In genomic region chr10:60806951-60807350, GRCh38 we compare ENCODE assay signal across 30 cellular contexts. TPM values are rescaled to one million over a fixed set of nuclear protein-coding genes. Genes with fewer than 3 reads are reported as not detected.
"Had no signal": no experiment of that assay in that cellular context is flagged by ENCODE, and none has a peak within 500 bp of the region (broad histone marks: within the 10 kb centered on the region; RNA-seq: fewer than 3 reads in every experiment).

No MANE protein-coding gene starts in this region.

- H3K27me3 Mint-ChIP-seq: activated B cell treated with CpG ODN at 0.5 μM for 24 hours; activated CD4-positive, alpha-beta T cell treated with anti-CD3 and anti-CD28 coated beads, Interleukin-2, amount 10 ng/mL, durations not matched to agents 24 days and 14 days; activated CD8-positive, alpha-beta memory T cell treated with anti-CD3 and anti-CD28 coated beads, Interleukin-2, amount 10 ng/mL, durations not matched to agents 7 days and 5 days; activated naive CD8-positive, alpha-beta T cell treated with anti-CD3 and anti-CD28 coated beads, Interleukin-2, amount 50 U/mL, for 24 hours had no signal

- H3K27me3 ChIP-seq: ascending aorta, brain microvascular endothelial cell, Peyer's patch, SJCRH30 had no signal

- H3K27ac ChIP-seq: ascending aorta, brain microvascular endothelial cell, Peyer's patch, RWPE1, SJCRH30 had no signal

- H3K27ac Mint-ChIP-seq: activated B cell treated with CpG ODN at 0.5 μM for 24 hours; activated CD4-positive, alpha-beta T cell treated with anti-CD3 and anti-CD28 coated beads, Interleukin-2, amount 10 ng/mL, durations not matched to agents 24 days and 14 days; activated CD8-positive, alpha-beta memory T cell treated with anti-CD3 and anti-CD28 coated beads, Interleukin-2, amount 10 ng/mL, durations not matched to agents 7 days and 5 days; activated naive CD4-positive, alpha-beta T cell treated with anti-CD3 and anti-CD28 coated beads, Interleukin-2, amount 50 U/mL, for 72 hours; activated naive CD8-positive, alpha-beta T cell treated with anti-CD3 and anti-CD28 coated beads, Interleukin-2, amount 50 U/mL, for 24 hours; T-helper 1 cell treated with Interleukin-12 subunit alpha and Interleukin-12 subunit beta and Interleukin-4 antibody, amounts not matched to agents 30 μg/mL and 1 μg/mL, for 36 hours had no signal

- H3K4me1 ChIP-seq: SJCRH30 had no signal

- DNase-seq: activated B cell treated with CpG ODN at 0.5 μM for 24 hours; activated CD4-positive, alpha-beta T cell treated with anti-CD3 and anti-CD28 coated beads for 1 hour; activated CD4-positive, alpha-beta T cell treated with anti-CD3 and anti-CD28 coated beads, Interleukin-2, amount 10 ng/mL, durations not matched to agents 24 days and 14 days; activated CD4-positive, alpha-beta T cell treated with anti-CD3 and anti-CD28 coated beads, Interleukin-2, amount 50 U/mL, for 48 hours; activated CD8-positive, alpha-beta memory T cell treated with anti-CD3 and anti-CD28 coated beads, Interleukin-2, amount 10 ng/mL, durations not matched to agents 7 days and 5 days; activated effector memory CD4-positive, alpha-beta T cell treated with anti-CD3 and anti-CD28 coated beads, Interleukin-2, amount 50 U/mL, for 16 hours; activated naive CD4-positive, alpha-beta T cell treated with Interleukin-2 at 50 U/mL for 16 hours; activated naive CD8-positive, alpha-beta T cell treated with anti-CD3 and anti-CD28 coated beads, Interleukin-2, amount 50 U/mL, for 24 hours; activated T-cell treated with anti-CD3 and anti-CD28 coated beads, Interleukin-2, amount 50 U/mL, for 4 hours; amniotic stem cell; brain microvascular endothelial cell; cerebellar nuclear complex; Kasumi-1; KBM-7; NCI-H1105 treated with DMSO at 0.1 percent for 48 hours; NCI-H1436 treated with DMSO at 0.1 percent for 48 hours; NCI-H187 treated with DMSO at 0.1 percent for 48 hours; NCI-H2081 treated with DMSO at 0.1 percent for 48 hours; NCI-H2171 treated with DMSO at 0.1 percent for 48 hours; NCI-H345; NCI-H510A; NCI-H69; NK-92 treated with Interleukin-12 subunit alpha and Interleukin-12 subunit beta, amount 100 ng/mL, for 24 hours; Peyer's patch; Right ventricle myocardium superior; SJCRH30 had no signal

- H3K4me3 Mint-ChIP-seq: activated B cell treated with CpG ODN at 0.5 μM for 24 hours; activated CD4-positive, alpha-beta T cell treated with anti-CD3 and anti-CD28 coated beads, Interleukin-2, amount 10 ng/mL, durations not matched to agents 24 days and 14 days; activated CD8-positive, alpha-beta memory T cell treated with anti-CD3 and anti-CD28 coated beads, Interleukin-2, amount 10 ng/mL, durations not matched to agents 7 days and 5 days; activated naive CD8-positive, alpha-beta T cell treated with anti-CD3 and anti-CD28 coated beads, Interleukin-2, amount 50 U/mL, for 24 hours; activated T-cell treated with anti-CD3 and anti-CD28 coated beads, Interleukin-2, amount 50 U/mL, for 4 hours; T-helper 1 cell treated with Interleukin-12 subunit alpha and Interleukin-12 subunit beta and Interleukin-4 antibody, amounts not matched to agents 30 μg/mL and 1 μg/mL, for 36 hours had no signal

- H3K9me3 Mint-ChIP-seq: activated B cell treated with CpG ODN at 0.5 μM for 24 hours; activated CD4-positive, alpha-beta T cell treated with anti-CD3 and anti-CD28 coated beads, Interleukin-2, amount 10 ng/mL, durations not matched to agents 24 days and 14 days; activated naive CD4-positive, alpha-beta T cell treated with anti-CD3 and anti-CD28 coated beads, Interleukin-2, amount 50 U/mL, for 72 hours; activated naive CD8-positive, alpha-beta T cell treated with anti-CD3 and anti-CD28 coated beads, Interleukin-2, amount 50 U/mL, for 24 hours; activated T-cell treated with anti-CD3 and anti-CD28 coated beads, Interleukin-2, amount 50 U/mL, for 4 hours; T-helper 1 cell treated with Interleukin-12 subunit alpha and Interleukin-12 subunit beta and Interleukin-4 antibody, amounts not matched to agents 30 μg/mL and 1 μg/mL, for 36 hours had no signal

- H3K36me3 Mint-ChIP-seq: activated naive CD4-positive, alpha-beta T cell treated with anti-CD3 and anti-CD28 coated beads, Interleukin-2, amount 50 U/mL, for 72 hours had no signal

- H3K4me1 Mint-ChIP-seq: activated B cell treated with CpG ODN at 0.5 μM for 24 hours; activated CD8-positive, alpha-beta memory T cell treated with anti-CD3 and anti-CD28 coated beads, Interleukin-2, amount 10 ng/mL, durations not matched to agents 7 days and 5 days; activated naive CD8-positive, alpha-beta T cell treated with anti-CD3 and anti-CD28 coated beads, Interleukin-2, amount 50 U/mL, for 24 hours had no signal

- H3K9me3 ChIP-seq: ascending aorta, Peyer's patch, SJCRH30 had no signal

- H3K4me3 ChIP-seq: ascending aorta, Peyer's patch, SJCRH30 had no signal

- ATAC-seq: activated CD8-positive, alpha-beta memory T cell treated with anti-CD3 and anti-CD28 coated beads, Interleukin-2, amount 10 ng/mL, durations not matched to agents 7 days and 5 days; activated naive CD4-positive, alpha-beta T cell treated with anti-CD3 and anti-CD28 coated beads, Interleukin-2, amount 50 U/mL, for 72 hours; activated naive CD8-positive, alpha-beta T cell treated with anti-CD3 and anti-CD28 coated beads, Interleukin-2, amount 50 U/mL, for 24 hours; activated T-cell treated with anti-CD3 and anti-CD28 coated beads, Interleukin-2, amount 50 U/mL, for 4 hours had no signal

- H3K36me3 ChIP-seq: ascending aorta, brain microvascular endothelial cell, Peyer's patch had no signal

RNA-seq across cellular contexts. Expression of gene CDK1, which starts 28.7 kb away (rescaled TPM):
- total RNA-seq: ascending aorta had no signal
